In the genomic region with DNA sequence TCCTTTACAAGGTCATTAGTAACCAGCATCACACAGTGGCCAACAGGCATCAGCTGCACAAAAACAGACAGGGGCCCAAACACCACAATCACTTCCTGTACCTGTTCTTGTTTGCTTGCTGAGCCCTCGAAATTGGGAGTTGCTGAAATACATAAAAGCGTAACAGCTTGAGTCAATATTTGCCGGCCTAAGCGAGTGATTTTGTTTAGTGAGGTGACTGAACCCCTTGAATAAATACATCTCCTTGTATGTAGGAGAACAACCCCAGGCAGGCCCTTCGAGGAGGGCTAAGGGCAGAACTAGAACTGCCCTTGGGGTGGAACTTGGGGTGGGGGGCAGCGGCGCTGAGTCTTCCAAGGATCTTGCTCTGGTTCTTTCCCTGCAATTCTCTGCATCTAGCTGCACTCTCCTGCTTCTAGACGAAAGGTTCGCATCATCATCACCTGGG, we compare ENCODE assay signal across 1 cellular context.
TF ChIP-seq lines count a peak whose summit lies in the region.

No MANE protein-coding gene starts in this region.

TF ChIP-seq in HepG2, 621 proteins besides CTCF, POLR2A, EP300 and RAD21 (continued from another document and continues in another):
- TF ChIP-seq, protein P1, sequence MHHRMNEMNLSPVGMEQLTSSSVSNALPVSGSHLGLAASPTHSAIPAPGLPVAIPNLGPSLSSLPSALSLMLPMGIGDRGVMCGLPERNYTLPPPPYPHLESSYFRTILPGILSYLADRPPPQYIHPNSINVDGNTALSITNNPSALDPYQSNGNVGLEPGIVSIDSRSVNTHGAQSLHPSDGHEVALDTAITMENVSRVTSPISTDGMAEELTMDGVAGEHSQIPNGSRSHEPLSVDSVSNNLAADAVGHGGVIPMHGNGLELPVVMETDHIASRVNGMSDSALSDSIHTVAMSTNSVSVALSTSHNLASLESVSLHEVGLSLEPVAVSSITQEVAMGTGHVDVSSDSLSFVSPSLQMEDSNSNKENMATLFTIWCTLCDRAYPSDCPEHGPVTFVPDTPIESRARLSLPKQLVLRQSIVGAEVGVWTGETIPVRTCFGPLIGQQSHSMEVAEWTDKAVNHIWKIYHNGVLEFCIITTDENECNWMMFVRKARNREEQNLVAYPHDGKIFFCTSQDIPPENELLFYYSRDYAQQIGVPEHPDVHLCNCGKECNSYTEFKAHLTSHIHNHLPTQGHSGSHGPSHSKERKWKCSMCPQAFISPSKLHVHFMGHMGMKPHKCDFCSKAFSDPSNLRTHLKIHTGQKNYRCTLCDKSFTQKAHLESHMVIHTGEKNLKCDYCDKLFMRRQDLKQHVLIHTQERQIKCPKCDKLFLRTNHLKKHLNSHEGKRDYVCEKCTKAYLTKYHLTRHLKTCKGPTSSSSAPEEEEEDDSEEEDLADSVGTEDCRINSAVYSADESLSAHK (CRISPR knock-in tag; IDR thresholded peaks at IDR 0.05; ENCODE audit: borderline replicate concordance): no peak
- TF ChIP-seq JDP2 (CRISPR knock-in tag; IDR thresholded peaks at IDR 0.05; ENCODE audit: borderline replicate concordance) (no peak; the same call in 1 of the 2 replicates), ZNF564 (CRISPR knock-in tag; IDR thresholded peaks at IDR 0.05) (peak; percentile 73; the same call in 1 of the 2 replicates), ZBTB7A (CRISPR knock-in tag; IDR thresholded peaks at IDR 0.05) (no peak), ZC3H13 (CRISPR knock-in tag; IDR thresholded peaks at IDR 0.05) (no peak), SP4 (CRISPR knock-in tag; IDR thresholded peaks at IDR 0.05) (no peak), BCL6 (CRISPR knock-in tag; IDR thresholded peaks at IDR 0.05) (peak; percentile 97), ZSCAN22 (CRISPR knock-in tag; IDR thresholded peaks at IDR 0.05) (no peak), FOXC1 (CRISPR knock-in tag; IDR thresholded peaks at IDR 0.05; ENCODE audit: borderline replicate concordance) (peak; percentile 27; the same call in 1 of the 2 replicates), ZBTB7B (CRISPR knock-in tag; IDR thresholded peaks at IDR 0.05) (peak; percentile 74; the same call in 1 of the 2 replicates), PCBP2 (optimal IDR thresholded peaks at IDR 0.05; ENCODE audit: low read depth, low read length, poor library complexity, severe bottlenecking) (no peak), ZSCAN29 (CRISPR knock-in tag; conservative IDR thresholded peaks at IDR 0.05) (no peak), ZFP36L1 (CRISPR knock-in tag; IDR thresholded peaks at IDR 0.05) (peak; percentile 81; the same call in 1 of the 2 replicates), EEA1 (CRISPR knock-in tag; IDR thresholded peaks at IDR 0.05; ENCODE audit: borderline replicate concordance) (no peak), SYNCRIP (IDR thresholded peaks at IDR 0.05; ENCODE audit: insufficient read depth, low read depth, low read length) (no peak), ZNF720 (CRISPR knock-in tag; IDR thresholded peaks at IDR 0.05) (no peak), KDM6A (CRISPR knock-in tag; IDR thresholded peaks at IDR 0.05; ENCODE audit: low read depth) (peak; percentile 89), ZNF143 (CRISPR knock-in tag; IDR thresholded peaks at IDR 0.05) (no peak), ZNF326 (CRISPR knock-in tag; IDR thresholded peaks at IDR 0.05; ENCODE audit: borderline replicate concordance) (no peak), MXD4 (CRISPR knock-in tag; IDR thresholded peaks at IDR 0.05) (peak; percentile 66), ZNF768 (CRISPR knock-in tag; IDR thresholded peaks at IDR 0.05) (no peak), ZNF33A (CRISPR knock-in tag; IDR thresholded peaks at IDR 0.05; ENCODE audit: borderline replicate concordance) (no peak), ZFY (CRISPR knock-in tag; IDR thresholded peaks at IDR 0.05) (peak; percentile 40; the same call in 1 of the 2 replicates), ZSCAN20 (CRISPR knock-in tag; IDR thresholded peaks at IDR 0.05; ENCODE audit: borderline replicate concordance) (peak; percentile 71; the same call in 1 of the 2 replicates), ZNF850 (CRISPR knock-in tag; conservative IDR thresholded peaks at IDR 0.05) (no peak), ZNF282 (IDR thresholded peaks at IDR 0.05; ENCODE audit: partially characterized antibody) (no peak), TEAD3 (CRISPR knock-in tag; optimal IDR thresholded peaks at IDR 0.05; ENCODE audit: borderline replicate concordance) (peak; percentile 71), BRD4 (CRISPR knock-in tag; IDR thresholded peaks at IDR 0.05) (0 out of 2 replicates have a peak, but pooled peaks have one; percentile 44), ZNF343 (CRISPR knock-in tag; IDR thresholded peaks at IDR 0.05) (no peak), ZNF761 (CRISPR knock-in tag; conservative IDR thresholded peaks at IDR 0.05) (no peak), ZNF780A (CRISPR knock-in tag; IDR thresholded peaks at IDR 0.05) (no peak), YEATS2 (CRISPR knock-in tag; IDR thresholded peaks at IDR 0.05; ENCODE audit: borderline replicate concordance) (peak; percentile 64; the same call in 1 of the 2 replicates), ZNF678 (CRISPR knock-in tag; IDR thresholded peaks at IDR 0.05) (no peak), ZNF354B (CRISPR knock-in tag; IDR thresholded peaks at IDR 0.05) (0 out of 2 replicates have a peak, but pooled peaks have one; percentile 51), TCF7L2 (IDR thresholded peaks at IDR 0.05; ENCODE audit: low read depth, low read length) (peak; percentile 81), ZNF605 (CRISPR knock-in tag; IDR thresholded peaks at IDR 0.05) (no peak), MTF1 (CRISPR knock-in tag; IDR thresholded peaks at IDR 0.05) (no peak), ZNF180 (CRISPR knock-in tag; IDR thresholded peaks at IDR 0.05; ENCODE audit: borderline replicate concordance, low read depth) (no peak), AGO1 (IDR thresholded peaks at IDR 0.05; ENCODE audit: low read depth, low read length, poor library complexity, severe bottlenecking) (no peak), TBX3 (IDR thresholded peaks at IDR 0.05; ENCODE audit: borderline replicate concordance) (peak; percentile 95), SOX5 (CRISPR knock-in tag; IDR thresholded peaks at IDR 0.05; ENCODE audit: borderline replicate concordance) (peak; percentile 95)
- TF ChIP-seq, protein P2, sequence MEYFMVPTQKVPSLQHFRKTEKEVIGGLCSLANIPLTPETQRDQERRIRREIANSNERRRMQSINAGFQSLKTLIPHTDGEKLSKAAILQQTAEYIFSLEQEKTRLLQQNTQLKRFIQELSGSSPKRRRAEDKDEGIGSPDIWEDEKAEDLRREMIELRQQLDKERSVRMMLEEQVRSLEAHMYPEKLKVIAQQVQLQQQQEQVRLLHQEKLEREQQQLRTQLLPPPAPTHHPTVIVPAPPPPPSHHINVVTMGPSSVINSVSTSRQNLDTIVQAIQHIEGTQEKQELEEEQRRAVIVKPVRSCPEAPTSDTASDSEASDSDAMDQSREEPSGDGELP (IDR thresholded peaks at IDR 0.05; ENCODE audit: borderline replicate concordance, low read depth): peak; percentile 92
- TF ChIP-seq, protein P3, sequence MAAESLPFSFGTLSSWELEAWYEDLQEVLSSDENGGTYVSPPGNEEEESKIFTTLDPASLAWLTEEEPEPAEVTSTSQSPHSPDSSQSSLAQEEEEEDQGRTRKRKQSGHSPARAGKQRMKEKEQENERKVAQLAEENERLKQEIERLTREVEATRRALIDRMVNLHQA (CRISPR knock-in tag; IDR thresholded peaks at IDR 0.05): no peak
- TF ChIP-seq, protein P4, sequence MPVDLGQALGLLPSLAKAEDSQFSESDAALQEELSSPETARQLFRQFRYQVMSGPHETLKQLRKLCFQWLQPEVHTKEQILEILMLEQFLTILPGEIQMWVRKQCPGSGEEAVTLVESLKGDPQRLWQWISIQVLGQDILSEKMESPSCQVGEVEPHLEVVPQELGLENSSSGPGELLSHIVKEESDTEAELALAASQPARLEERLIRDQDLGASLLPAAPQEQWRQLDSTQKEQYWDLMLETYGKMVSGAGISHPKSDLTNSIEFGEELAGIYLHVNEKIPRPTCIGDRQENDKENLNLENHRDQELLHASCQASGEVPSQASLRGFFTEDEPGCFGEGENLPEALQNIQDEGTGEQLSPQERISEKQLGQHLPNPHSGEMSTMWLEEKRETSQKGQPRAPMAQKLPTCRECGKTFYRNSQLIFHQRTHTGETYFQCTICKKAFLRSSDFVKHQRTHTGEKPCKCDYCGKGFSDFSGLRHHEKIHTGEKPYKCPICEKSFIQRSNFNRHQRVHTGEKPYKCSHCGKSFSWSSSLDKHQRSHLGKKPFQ (CRISPR knock-in tag; IDR thresholded peaks at IDR 0.05; ENCODE audit: insufficient replicate concordance): no peak
- TF ChIP-seq, protein P5, sequence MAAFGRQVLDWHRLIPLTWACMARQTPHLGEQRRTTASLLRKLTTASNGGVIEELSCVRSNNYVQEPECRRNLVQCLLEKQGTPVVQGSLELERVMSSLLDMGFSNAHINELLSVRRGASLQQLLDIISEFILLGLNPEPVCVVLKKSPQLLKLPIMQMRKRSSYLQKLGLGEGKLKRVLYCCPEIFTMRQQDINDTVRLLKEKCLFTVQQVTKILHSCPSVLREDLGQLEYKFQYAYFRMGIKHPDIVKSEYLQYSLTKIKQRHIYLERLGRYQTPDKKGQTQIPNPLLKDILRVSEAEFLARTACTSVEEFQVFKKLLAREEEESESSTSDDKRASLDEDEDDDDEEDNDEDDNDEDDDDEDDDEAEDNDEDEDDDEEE (CRISPR knock-in tag; IDR thresholded peaks at IDR 0.05): no peak
- TF ChIP-seq, protein P6, sequence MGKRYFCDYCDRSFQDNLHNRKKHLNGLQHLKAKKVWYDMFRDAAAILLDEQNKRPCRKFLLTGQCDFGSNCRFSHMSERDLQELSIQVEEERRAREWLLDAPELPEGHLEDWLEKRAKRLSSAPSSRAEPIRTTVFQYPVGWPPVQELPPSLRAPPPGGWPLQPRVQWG (CRISPR knock-in tag; IDR thresholded peaks at IDR 0.05; ENCODE audit: borderline replicate concordance, low read depth): no peak
- TF ChIP-seq, protein P7, sequence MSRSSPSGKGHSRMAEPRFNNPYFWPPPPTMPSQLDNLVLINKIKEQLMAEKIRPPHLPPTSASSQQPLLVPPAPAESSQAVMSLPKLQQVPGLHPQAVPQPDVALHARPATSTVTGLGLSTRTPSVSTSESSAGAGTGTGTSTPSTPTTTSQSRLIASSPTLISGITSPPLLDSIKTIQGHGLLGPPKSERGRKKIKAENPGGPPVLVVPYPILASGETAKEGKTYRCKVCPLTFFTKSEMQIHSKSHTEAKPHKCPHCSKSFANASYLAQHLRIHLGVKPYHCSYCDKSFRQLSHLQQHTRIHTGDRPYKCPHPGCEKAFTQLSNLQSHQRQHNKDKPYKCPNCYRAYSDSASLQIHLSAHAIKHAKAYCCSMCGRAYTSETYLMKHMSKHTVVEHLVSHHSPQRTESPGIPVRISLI (CRISPR knock-in tag; IDR thresholded peaks at IDR 0.05; ENCODE audit: borderline replicate concordance): no peak; the same call in 1 of the 2 replicates
- TF ChIP-seq, protein P8, sequence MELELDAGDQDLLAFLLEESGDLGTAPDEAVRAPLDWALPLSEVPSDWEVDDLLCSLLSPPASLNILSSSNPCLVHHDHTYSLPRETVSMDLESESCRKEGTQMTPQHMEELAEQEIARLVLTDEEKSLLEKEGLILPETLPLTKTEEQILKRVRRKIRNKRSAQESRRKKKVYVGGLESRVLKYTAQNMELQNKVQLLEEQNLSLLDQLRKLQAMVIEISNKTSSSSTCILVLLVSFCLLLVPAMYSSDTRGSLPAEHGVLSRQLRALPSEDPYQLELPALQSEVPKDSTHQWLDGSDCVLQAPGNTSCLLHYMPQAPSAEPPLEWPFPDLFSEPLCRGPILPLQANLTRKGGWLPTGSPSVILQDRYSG (CRISPR knock-in tag; IDR thresholded peaks at IDR 0.05): no peak
- TF ChIP-seq, protein P9, sequence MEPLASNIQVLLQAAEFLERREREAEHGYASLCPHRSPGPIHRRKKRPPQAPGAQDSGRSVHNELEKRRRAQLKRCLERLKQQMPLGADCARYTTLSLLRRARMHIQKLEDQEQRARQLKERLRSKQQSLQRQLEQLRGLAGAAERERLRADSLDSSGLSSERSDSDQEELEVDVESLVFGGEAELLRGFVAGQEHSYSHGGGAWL (CRISPR knock-in tag; IDR thresholded peaks at IDR 0.05): no peak
- TF ChIP-seq, protein P10, sequence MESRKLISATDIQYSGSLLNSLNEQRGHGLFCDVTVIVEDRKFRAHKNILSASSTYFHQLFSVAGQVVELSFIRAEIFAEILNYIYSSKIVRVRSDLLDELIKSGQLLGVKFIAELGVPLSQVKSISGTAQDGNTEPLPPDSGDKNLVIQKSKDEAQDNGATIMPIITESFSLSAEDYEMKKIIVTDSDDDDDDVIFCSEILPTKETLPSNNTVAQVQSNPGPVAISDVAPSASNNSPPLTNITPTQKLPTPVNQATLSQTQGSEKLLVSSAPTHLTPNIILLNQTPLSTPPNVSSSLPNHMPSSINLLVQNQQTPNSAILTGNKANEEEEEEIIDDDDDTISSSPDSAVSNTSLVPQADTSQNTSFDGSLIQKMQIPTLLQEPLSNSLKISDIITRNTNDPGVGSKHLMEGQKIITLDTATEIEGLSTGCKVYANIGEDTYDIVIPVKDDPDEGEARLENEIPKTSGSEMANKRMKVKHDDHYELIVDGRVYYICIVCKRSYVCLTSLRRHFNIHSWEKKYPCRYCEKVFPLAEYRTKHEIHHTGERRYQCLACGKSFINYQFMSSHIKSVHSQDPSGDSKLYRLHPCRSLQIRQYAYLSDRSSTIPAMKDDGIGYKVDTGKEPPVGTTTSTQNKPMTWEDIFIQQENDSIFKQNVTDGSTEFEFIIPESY (CRISPR knock-in tag; IDR thresholded peaks at IDR 0.05): peak; percentile 67; the same call in 1 of the 2 replicates
- TF ChIP-seq, protein P11, sequence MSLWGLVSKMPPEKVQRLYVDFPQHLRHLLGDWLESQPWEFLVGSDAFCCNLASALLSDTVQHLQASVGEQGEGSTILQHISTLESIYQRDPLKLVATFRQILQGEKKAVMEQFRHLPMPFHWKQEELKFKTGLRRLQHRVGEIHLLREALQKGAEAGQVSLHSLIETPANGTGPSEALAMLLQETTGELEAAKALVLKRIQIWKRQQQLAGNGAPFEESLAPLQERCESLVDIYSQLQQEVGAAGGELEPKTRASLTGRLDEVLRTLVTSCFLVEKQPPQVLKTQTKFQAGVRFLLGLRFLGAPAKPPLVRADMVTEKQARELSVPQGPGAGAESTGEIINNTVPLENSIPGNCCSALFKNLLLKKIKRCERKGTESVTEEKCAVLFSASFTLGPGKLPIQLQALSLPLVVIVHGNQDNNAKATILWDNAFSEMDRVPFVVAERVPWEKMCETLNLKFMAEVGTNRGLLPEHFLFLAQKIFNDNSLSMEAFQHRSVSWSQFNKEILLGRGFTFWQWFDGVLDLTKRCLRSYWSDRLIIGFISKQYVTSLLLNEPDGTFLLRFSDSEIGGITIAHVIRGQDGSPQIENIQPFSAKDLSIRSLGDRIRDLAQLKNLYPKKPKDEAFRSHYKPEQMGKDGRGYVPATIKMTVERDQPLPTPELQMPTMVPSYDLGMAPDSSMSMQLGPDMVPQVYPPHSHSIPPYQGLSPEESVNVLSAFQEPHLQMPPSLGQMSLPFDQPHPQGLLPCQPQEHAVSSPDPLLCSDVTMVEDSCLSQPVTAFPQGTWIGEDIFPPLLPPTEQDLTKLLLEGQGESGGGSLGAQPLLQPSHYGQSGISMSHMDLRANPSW (CRISPR knock-in tag; IDR thresholded peaks at IDR 0.05; ENCODE audit: borderline replicate concordance): peak; percentile 86
- TF ChIP-seq, protein P12, sequence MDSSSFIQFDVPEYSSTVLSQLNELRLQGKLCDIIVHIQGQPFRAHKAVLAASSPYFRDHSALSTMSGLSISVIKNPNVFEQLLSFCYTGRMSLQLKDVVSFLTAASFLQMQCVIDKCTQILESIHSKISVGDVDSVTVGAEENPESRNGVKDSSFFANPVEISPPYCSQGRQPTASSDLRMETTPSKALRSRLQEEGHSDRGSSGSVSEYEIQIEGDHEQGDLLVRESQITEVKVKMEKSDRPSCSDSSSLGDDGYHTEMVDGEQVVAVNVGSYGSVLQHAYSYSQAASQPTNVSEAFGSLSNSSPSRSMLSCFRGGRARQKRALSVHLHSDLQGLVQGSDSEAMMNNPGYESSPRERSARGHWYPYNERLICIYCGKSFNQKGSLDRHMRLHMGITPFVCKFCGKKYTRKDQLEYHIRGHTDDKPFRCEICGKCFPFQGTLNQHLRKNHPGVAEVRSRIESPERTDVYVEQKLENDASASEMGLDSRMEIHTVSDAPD (CRISPR knock-in tag; IDR thresholded peaks at IDR 0.05): 0 out of 2 replicates have a peak, but pooled peaks have one; percentile 73
